2 cellular contexts compared by ENCODE assay signal in genomic region chr17:81083125-81083765, GRCh38.
TF ChIP-seq lines count a peak whose summit lies in the region.

No MANE protein-coding gene starts in this region.

TF ChIP-seq in IMR-90, 13 proteins besides CTCF, POLR2A, EP300 and RAD21:
- TF ChIP-seq SMC3 (IDR thresholded peaks at IDR 0.05; ENCODE audit: low read depth, low read length) = no peak
- TF ChIP-seq BHLHE40 (IDR thresholded peaks at IDR 0.05; ENCODE audit: low read depth, low read length) = no peak
- TF ChIP-seq NFE2L2 (IDR thresholded peaks at IDR 0.05; ENCODE audit: low read depth, low read length) = no peak
- TF ChIP-seq CHD1 (IDR thresholded peaks at IDR 0.05; ENCODE audit: low read depth, low read length) = no peak

TF ChIP-seq in HepG2, 621 proteins besides CTCF, POLR2A, EP300 and RAD21 (continues in another document):
- TF ChIP-seq ZNF577 (CRISPR knock-in tag; IDR thresholded peaks at IDR 0.05; ENCODE audit: borderline replicate concordance, low read depth) (no peak), SOX6 (IDR thresholded peaks at IDR 0.05) (no peak), SOX6 (CRISPR knock-in tag; IDR thresholded peaks at IDR 0.05) (peak; percentile 94), ARID3A (IDR thresholded peaks at IDR 0.05; ENCODE audit: low read depth, low read length) (no peak), POLR2G (IDR thresholded peaks at IDR 0.05; ENCODE audit: low read depth, low read length) (peak; percentile 62), ZNF775 (CRISPR knock-in tag; IDR thresholded peaks at IDR 0.05; ENCODE audit: borderline replicate concordance) (peak; percentile 78; the same call in 1 of the 2 replicates), ERF (CRISPR knock-in tag; IDR thresholded peaks at IDR 0.05) (peak; percentile 99), AFF4 (CRISPR knock-in tag; IDR thresholded peaks at IDR 0.05) (no peak), ZMAT3 (CRISPR knock-in tag; conservative IDR thresholded peaks at IDR 0.05) (peak; percentile 98), CENPX (CRISPR knock-in tag; IDR thresholded peaks at IDR 0.05) (no peak), ZNF414 (CRISPR knock-in tag; IDR thresholded peaks at IDR 0.05) (peak; percentile 75; the same call in 1 of the 2 replicates), ZNF713 (CRISPR knock-in tag; IDR thresholded peaks at IDR 0.05) (0 out of 2 replicates have a peak, but pooled peaks have one; percentile 4), CC2D1A (CRISPR knock-in tag; IDR thresholded peaks at IDR 0.05) (0 out of 2 replicates have a peak, but pooled peaks have one; percentile 76), GMEB1 (CRISPR knock-in tag; IDR thresholded peaks at IDR 0.05; ENCODE audit: borderline replicate concordance) (peak; percentile 67), ZNF329 (CRISPR knock-in tag; IDR thresholded peaks at IDR 0.05; ENCODE audit: low read depth) (peak; percentile 90; the same call in 1 of the 2 replicates), KAT8 (CRISPR knock-in tag; IDR thresholded peaks at IDR 0.05) (peak; percentile 95), ZFY (CRISPR knock-in tag; IDR thresholded peaks at IDR 0.05) (peak; percentile 87), NR0B2 (CRISPR knock-in tag; IDR thresholded peaks at IDR 0.05) (peak; percentile 89; the same call in 1 of the 2 replicates), IKZF5 (CRISPR knock-in tag; IDR thresholded peaks at IDR 0.05) (peak; percentile 97), SMARCE1 (IDR thresholded peaks at IDR 0.05; ENCODE audit: borderline replicate concordance) (no peak), ELF4 (CRISPR knock-in tag; IDR thresholded peaks at IDR 0.05; ENCODE audit: borderline replicate concordance) (peak; percentile 84; the same call in 1 of the 2 replicates), NFE2L1 (CRISPR knock-in tag; IDR thresholded peaks at IDR 0.05; ENCODE audit: borderline replicate concordance) (no peak), ZNF790 (CRISPR knock-in tag; IDR thresholded peaks at IDR 0.05; ENCODE audit: borderline replicate concordance) (peak; percentile 62; the same call in 1 of the 2 replicates), IKZF1 (IDR thresholded peaks at IDR 0.05) (no peak), FOXO1 (CRISPR knock-in tag; IDR thresholded peaks at IDR 0.05) (peak; percentile 94), ASH2L (IDR thresholded peaks at IDR 0.05; ENCODE audit: insufficient read length, low read depth, low read length) (peak; percentile 67), KDM4B (CRISPR knock-in tag; IDR thresholded peaks at IDR 0.05) (peak; percentile 82), CREB1 (IDR thresholded peaks at IDR 0.05) (no peak), CREB1 (CRISPR knock-in tag; IDR thresholded peaks at IDR 0.05) (no peak), ZSCAN12 (CRISPR knock-in tag; IDR thresholded peaks at IDR 0.05) (peak; percentile 98), ZKSCAN5 (CRISPR knock-in tag; IDR thresholded peaks at IDR 0.05) (no peak), RXRB (CRISPR knock-in tag; IDR thresholded peaks at IDR 0.05; ENCODE audit: borderline replicate concordance) (peak; percentile 96), SYNCRIP (IDR thresholded peaks at IDR 0.05; ENCODE audit: insufficient read depth, low read depth, low read length) (no peak), TFDP2 (CRISPR knock-in tag; IDR thresholded peaks at IDR 0.05) (peak; percentile 90), PHF8 (CRISPR knock-in tag; IDR thresholded peaks at IDR 0.05) (peak; percentile 50; the same call in 1 of the 2 replicates), ZNF30 (CRISPR knock-in tag; IDR thresholded peaks at IDR 0.05) (no peak), ZNF710 (CRISPR knock-in tag; IDR thresholded peaks at IDR 0.05; ENCODE audit: borderline replicate concordance) (peak; percentile 94), HMGXB4 (CRISPR knock-in tag; IDR thresholded peaks at IDR 0.05; ENCODE audit: borderline replicate concordance in 1 of 2, low read depth in 1 of 2) (peak; percentile 73 to 81; a peak in 3 of 4 replicates), SSRP1 (CRISPR knock-in tag; IDR thresholded peaks at IDR 0.05) (no peak), ZNF235 (CRISPR knock-in tag; IDR thresholded peaks at IDR 0.05; ENCODE audit: borderline replicate concordance) (no peak; the same call in 1 of the 2 replicates), ZNF317 (CRISPR knock-in tag; IDR thresholded peaks at IDR 0.05) (peak; percentile 94), PAF1 (CRISPR knock-in tag; IDR thresholded peaks at IDR 0.05) (no peak), HMG20A (CRISPR knock-in tag; IDR thresholded peaks at IDR 0.05; ENCODE audit: borderline replicate concordance) (peak; percentile 45; the same call in 1 of the 2 replicates), CHD2 (IDR thresholded peaks at IDR 0.05; ENCODE audit: low read depth, low read length) (no peak), ZNF136 (CRISPR knock-in tag; IDR thresholded peaks at IDR 0.05; ENCODE audit: low read depth) (peak; percentile 99), GLI4 (CRISPR knock-in tag; IDR thresholded peaks at IDR 0.05; ENCODE audit: borderline replicate concordance) (peak; percentile 91; the same call in 1 of the 2 replicates), SALL2 (CRISPR knock-in tag; IDR thresholded peaks at IDR 0.05) (peak; percentile 97; the same call in 1 of the 2 replicates), ZNF12 (CRISPR knock-in tag; IDR thresholded peaks at IDR 0.05) (peak; percentile 83), PTBP1 (IDR thresholded peaks at IDR 0.05; ENCODE audit: low read depth, low read length, poor library complexity, severe bottlenecking) (no peak), YEATS4 (CRISPR knock-in tag; IDR thresholded peaks at IDR 0.05; ENCODE audit: borderline replicate concordance) (peak; percentile 98)
